In genomic region chr20:51350941-51351631, GRCh38 we compare ENCODE assay signal across 11 cellular contexts.
DNase-seq lines count a peak whose midpoint lies in the region; ATAC-seq and TF ChIP-seq lines count a peak whose summit lies in the region.
"Had no signal": no experiment of that assay in that cellular context is flagged by ENCODE, and none has a peak within 500 bp of the region (broad histone marks: within the 10 kb centered on the region; RNA-seq: fewer than 3 reads in every experiment).

No MANE protein-coding gene starts in this region.

- peak overlapping the region; percentile 76 for H3K4me2 ChIP-seq in PC-3 (ENCODE audit: low read length)

- CTCF ChIA-PET in PC-3 (lab: Charles Lee) = interaction anchor here (0.6 kb wide), 4 partner anchors 24 to 662 kb away, joined by 3 to 8 read pairs (median 4); no protein-coding TSS in a partner anchor

- H3K27me3 ChIP-seq in PC-3 (ENCODE audit: low read length) = no peaks in the 10 kb centered on the region

- no peaks in the 10 kb centered on the region for H3K9me2 ChIP-seq in PC-3 (replicated peaks; ENCODE audit: low read length)

- peak overlapping the region; percentile 92 for H3K27ac ChIP-seq in PC-3 (ENCODE audit: low read length)

- DNase-seq in EL (peak; percentile 83), PC-3 (peak; percentile 97), dedifferentiated amniotic fluid mesenchymal stem cell (ENCODE audit: extremely low spot score) (peak; percentile 80), posterior vena cava (ENCODE audit: low spot score) (peak; percentile 67)
- DNase-seq: immature natural killer cell, NCI-H2171, retina had no signal

- intact Hi-C loops in PC-3 (cut with micrococcal nuclease) (loop anchor here (1.0 to 2.0 kb wide), 2 partner anchors 24 to 370 kb away; no protein-coding TSS in a partner anchor), posterior vena cava (cut with DNase I) (loop anchor here in 1 of 2 donors (5.0 kb wide), 1 partner anchor 501 kb away; no protein-coding TSS in a partner anchor)

- H3K9me3 ChIP-seq in PC-3 (ENCODE audit: low read length) = no peaks in the 10 kb centered on the region

- TF ChIP-seq CTCF in PC-3 (conservative IDR thresholded peaks at IDR 0.05; ENCODE audit: low read depth, low read length) = no peak

- H3K9ac ChIP-seq in PC-3 (ENCODE audit: low read length) = peak overlapping the region; percentile 76

- peak overlapping the region; percentile 41 for H3K4me3 ChIP-seq in PC-3 (ENCODE audit: low read length)

- H3K79me2 ChIP-seq in PC-3 (ENCODE audit: low read length) = no peaks in the 10 kb centered on the region

- ATAC-seq in PC-3 (peak; percentile 71), GM21723 (IDR thresholded peaks at IDR 0.05; ENCODE audit: unreplicated experiment) (no peak), GM18870 (IDR thresholded peaks at IDR 0.05; ENCODE audit: unreplicated experiment) (no peak), GM18505 (IDR thresholded peaks at IDR 0.05; ENCODE audit: unreplicated experiment) (no peak), HG03159 (IDR thresholded peaks at IDR 0.05; ENCODE audit: unreplicated experiment) (no peak)

- H3F3A ChIP-seq in PC-3 (ENCODE audit: low read length, unreplicated experiment) = peaks cover 12% of the 10 kb centered on the region

- H3K4me1 ChIP-seq in PC-3 (ENCODE audit: insufficient read depth, low read length) = peaks cover 65% of the 10 kb centered on the region

- H2AFZ ChIP-seq in PC-3 (ENCODE audit: low read length) = peak overlapping the region; percentile 37; the same call in 1 of the 2 replicates

- BruUV-seq in PC-3 (replicated peaks; lab: Mats Ljungman, UMichigan) = TSS peak; percentile 46

- H4K20me1 ChIP-seq in PC-3 (ENCODE audit: low read length) = no peaks in the 10 kb centered on the region

- H3K36me3 ChIP-seq in PC-3 (ENCODE audit: low read depth, low read length) = no peaks in the 10 kb centered on the region

- no peak for TF ChIP-seq POLR2A in GM18505 (IDR thresholded peaks at IDR 0.05; ENCODE audit: borderline replicate concordance, extremely low read depth, insufficient read depth, insufficient read length)

- POLR2A ChIA-PET in PC-3 (lab: Charles Lee; ENCODE audit: unreplicated experiment) = interaction anchor here (0.7 kb wide), 1 partner anchor 24 kb away, joined by 4 read pairs; no protein-coding TSS in a partner anchor
